10 cellular contexts compared by ENCODE assay signal in the genomic region with DNA sequence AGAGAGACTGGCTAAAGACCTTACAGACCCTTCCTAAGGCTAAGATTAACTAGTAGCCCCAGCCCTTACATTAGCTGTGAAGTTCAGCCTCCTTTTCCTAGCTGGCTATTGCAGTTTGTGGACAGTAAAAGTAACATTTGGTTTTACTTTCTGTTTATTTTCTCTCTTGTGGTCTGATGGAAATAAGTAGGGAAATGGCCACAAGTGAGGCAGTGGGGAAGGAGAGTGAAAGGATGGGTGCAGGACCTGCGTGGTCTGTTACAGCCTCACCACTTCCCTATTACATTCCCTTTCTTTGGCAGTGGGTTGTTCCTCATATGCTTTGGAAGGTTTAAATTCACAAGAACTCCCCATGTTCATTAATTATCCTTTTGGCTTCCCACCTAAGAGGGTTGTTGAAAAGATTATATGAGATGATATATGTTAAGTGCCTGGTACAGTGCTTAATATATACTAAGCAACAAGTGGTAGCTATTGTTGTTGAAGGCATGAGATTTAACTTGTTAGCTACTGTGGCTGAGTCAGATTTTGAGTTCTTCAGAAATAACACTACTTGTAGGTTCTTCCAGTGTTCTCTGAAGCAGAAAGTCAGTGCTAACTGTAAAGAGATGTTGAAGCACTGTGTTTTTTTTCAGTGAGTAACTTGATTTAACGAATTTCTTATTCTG.
DNase-seq lines count a peak whose midpoint lies in the region; ATAC-seq and TF ChIP-seq lines count a peak whose summit lies in the region.
"Had no signal": no experiment of that assay in that cellular context is flagged by ENCODE, and none has a peak within 500 bp of the region (broad histone marks: within the 10 kb centered on the region; RNA-seq: fewer than 3 reads in every experiment).

No MANE protein-coding gene starts in this region.

- BruUV-seq in IMR-90 (replicated peaks; lab: Mats Ljungman, UMichigan) = no TSS peak

- H4K91ac ChIP-seq in IMR-90 (ENCODE audit: insufficient read depth, low read depth, low read length) = peak overlapping the region; percentile 11; the same call in 1 of the 2 replicates

- peak overlapping the region; percentile 93 for H3K4me2 ChIP-seq in IMR-90 (ENCODE audit: low read depth, low read length)

- H3K79me1 ChIP-seq in IMR-90 (ENCODE audit: low read depth in 1 of 2, low read length in 2 of 2) = peaks cover 4 to 6% of the 10 kb centered on the region in 2 experiments; a peak in 2 of 4 replicates

- no peak overlapping the region for H3K27ac Mint-ChIP-seq in activated CD4-positive, alpha-beta memory T cell treated with anti-CD3 and anti-CD28 coated beads for 36 hours

- no peaks in the 10 kb centered on the region for H4K20me1 ChIP-seq in IMR-90 (ENCODE audit: insufficient read depth, low read length)

- dilution Hi-C loops in IMR-90 (cut with HindIII; ENCODE audit: low sequenced_read_pairs, unreplicated experiment) = no loop called here

- peak overlapping the region; percentile 81; the same call in 1 of the 2 replicates for H4K5ac ChIP-seq in IMR-90 (ENCODE audit: low read depth, low read length)

- peak overlapping the region; percentile 1 for H2BK5ac ChIP-seq in IMR-90 (ENCODE audit: low read depth, low read length, poor library complexity, severe bottlenecking)

- H2BK20ac ChIP-seq in IMR-90 (ENCODE audit: low read depth, low read length) = peak overlapping the region; percentile 21; the same call in 1 of the 2 replicates

- no peak overlapping the region for H2AFZ ChIP-seq in IMR-90 (replicated peaks; ENCODE audit: low read length, poor library complexity)

- H3K23ac ChIP-seq in IMR-90 (ENCODE audit: low read depth, low read length) = 0 out of 2 replicates have a peak overlapping the region, but pooled peaks have one; percentile 14

- peaks cover 6% of the 10 kb centered on the region for H3K4me1 Mint-ChIP-seq in activated CD4-positive, alpha-beta memory T cell treated with anti-CD3 and anti-CD28 coated beads for 36 hours (ENCODE audit: low read depth)

- peak overlapping the region; percentile 97 for H3K18ac ChIP-seq in IMR-90 (ENCODE audit: low read depth, low read length)

- H3K9ac ChIP-seq in IMR-90 (ENCODE audit: low read depth, low read length) = no peak overlapping the region

- CTCF ChIA-PET in IMR-90 (lab: Yijun Ruan, JAX) = no interaction called here
- CTCF ChIA-PET in activated CD4-positive, alpha-beta memory T cell treated with anti-CD3 and anti-CD28 coated beads for 36 hours (lab: Charles Lee) = interaction anchor here (0.6 to 3.8 kb wide), 5 partner anchors 9 to 205 kb away, joined by 3 to 18 read pairs (median 5); no protein-coding TSS in a partner anchor

- H4K8ac ChIP-seq in IMR-90 (ENCODE audit: low read depth in 2 of 2, low read length in 2 of 2) = peak overlapping the region in 1 of 2 experiments; percentile 57; a peak in 1 of 4 replicates

- intact Hi-C loops in IMR-90 (cut with micrococcal nuclease) = loop anchor here (5.0 kb wide), 1 partner anchor 77 kb away; no protein-coding TSS in a partner anchor
- intact Hi-C loops in activated CD4-positive, alpha-beta memory T cell treated with anti-CD3 and anti-CD28 coated beads for 36 hours (cut with micrococcal nuclease) = no loop called here

- ATAC-seq in GM21529 (IDR thresholded peaks at IDR 0.05; ENCODE audit: unreplicated experiment) = peak; percentile 65
- peak; percentile 46 for ATAC-seq in IMR-90 (ENCODE audit: low read depth)

- no peak for TF ChIP-seq POLR2A in IMR-90 (IDR thresholded peaks at IDR 0.05; ENCODE audit: low read depth, low read length)

- TF ChIP-seq RAD21 in IMR-90 (IDR thresholded peaks at IDR 0.05; ENCODE audit: low read length) = no peak

- H3K9me3 Mint-ChIP-seq in activated CD4-positive, alpha-beta memory T cell treated with anti-CD3 and anti-CD28 coated beads for 36 hours = no peaks in the 10 kb centered on the region

- no peak overlapping the region for H2AK9ac ChIP-seq in IMR-90 (replicated peaks; ENCODE audit: low read depth, low read length, poor library complexity)

- POLR2A ChIA-PET in IMR-90 (lab: Charles Lee; ENCODE audit: unreplicated experiment) = no interaction called here
- POLR2A ChIA-PET in activated CD4-positive, alpha-beta memory T cell treated with anti-CD3 and anti-CD28 coated beads for 36 hours (lab: Charles Lee) = no interaction called here

- H3K27ac ChIP-seq in IMR-90 (ENCODE audit: insufficient read depth, low read length) = no peak overlapping the region

- H2BK15ac ChIP-seq in IMR-90 (ENCODE audit: low read depth, low read length) = 0 out of 3 replicates have a peak overlapping the region, but pooled peaks have one; percentile 5

- peak overlapping the region; percentile 40; the same call in 1 of the 2 replicates for H2BK120ac ChIP-seq in IMR-90 (ENCODE audit: low read depth, low read length)

- H3K14ac ChIP-seq in IMR-90 (replicated peaks; ENCODE audit: low read depth, low read length) = no peak overlapping the region; the same call in 1 of the 2 replicates

- H3K27me3 Mint-ChIP-seq in activated CD4-positive, alpha-beta memory T cell treated with anti-CD3 and anti-CD28 coated beads for 36 hours = no peaks in the 10 kb centered on the region

- H3K9me3 ChIP-seq in IMR-90 (ENCODE audit: control insufficient read depth, insufficient read depth, low read length) = no peaks in the 10 kb centered on the region
- H3K9me3 ChIP-seq: BE2C had no signal

- peak overlapping the region; percentile 27; the same call in 1 of the 2 replicates for H3K4ac ChIP-seq in IMR-90 (ENCODE audit: low read depth, low read length)

- TF ChIP-seq CTCF in IMR-90 (conservative IDR thresholded peaks at IDR 0.05; ENCODE audit: low read depth, low read length) = no peak
- no peak for TF ChIP-seq CTCF in choroid plexus epithelial cell (conservative IDR thresholded peaks at IDR 0.05; ENCODE audit: low read depth, low read length)

- H2AK5ac ChIP-seq in IMR-90 (ENCODE audit: low read depth, low read length) = no peak overlapping the region

- WGBS in IMR-90 (ENCODE audit: extremely low coverage in 2 of 2, insufficient read length in 1 of 2), 2 experiments = no CpG with 5 or more reads among the region's 2 CpGs

- peaks cover 8% of the 10 kb centered on the region for H3K36me3 ChIP-seq in IMR-90 (ENCODE audit: control insufficient read depth, insufficient read depth, low read length)

- H3K4me1 ChIP-seq in IMR-90 (ENCODE audit: control insufficient read depth, insufficient read depth, low read length) = peaks cover 9% of the 10 kb centered on the region
- H3K4me1 ChIP-seq: BE2C had no signal

- peak; percentile 30 for DNase-seq in GDM1 (lab: John Stamatoyannopoulos, UW)
- DNase-seq in IMR-90 = peak; percentile 57
- DNase-seq in choroid plexus epithelial cell (ENCODE audit: low read depth) = peak; percentile 44
- DNase-seq in activated CD8-positive, alpha-beta memory T cell treated with anti-CD3 and anti-CD28 coated beads, Interleukin-2, amount 50 U/mL, for 48 hours = no peak
- no peak for DNase-seq in T1000 (lab: John Stamatoyannopoulos, UW)
- DNase-seq in NCI-H2227 (lab: John Stamatoyannopoulos, UW; ENCODE audit: unreplicated experiment) = no peak
- no peak for DNase-seq in activated CD4-positive, alpha-beta memory T cell treated with anti-CD3 and anti-CD28 coated beads for 36 hours
- DNase-seq: BE2C, NCI-H748 treated with DMSO at 0.1 percent for 48 hours had no signal

- no peak overlapping the region for H3K56ac ChIP-seq in IMR-90 (ENCODE audit: extremely low read depth, insufficient read depth, low read length)

- H3K36me3 Mint-ChIP-seq in activated CD4-positive, alpha-beta memory T cell treated with anti-CD3 and anti-CD28 coated beads for 36 hours = peaks cover 11% of the 10 kb centered on the region

- 0 out of 2 replicates have a peak, but pooled peaks cover 8% of the 10 kb centered on the region for H3K9me1 ChIP-seq in IMR-90 (ENCODE audit: insufficient read depth, low read length)

- in situ Hi-C loops in IMR-90 (cut with MboI; ENCODE audit: low sequenced_read_pairs) = no loop called here

- H3K4me3 Mint-ChIP-seq in activated CD4-positive, alpha-beta memory T cell treated with anti-CD3 and anti-CD28 coated beads for 36 hours = no peak overlapping the region

- H3K27me3 ChIP-seq in IMR-90 (ENCODE audit: control insufficient read depth, insufficient read depth, low read length) = no peaks in the 10 kb centered on the region
- H3K27me3 ChIP-seq: BE2C had no signal

- H3K4me3 ChIP-seq in IMR-90 (ENCODE audit: insufficient read depth, low read depth, low read length) (no peak overlapping the region), choroid plexus epithelial cell (ENCODE audit: low read depth, low read length) (no peak overlapping the region)

TF ChIP-seq in IMR-90, 13 proteins besides CTCF, POLR2A, EP300 and RAD21 (continues in another document):
- TF ChIP-seq NFE2L2 (IDR thresholded peaks at IDR 0.05; ENCODE audit: low read depth, low read length) (no peak), MAFK (IDR thresholded peaks at IDR 0.05; ENCODE audit: low read depth, low read length) (no peak), ELK1 (IDR thresholded peaks at IDR 0.05; ENCODE audit: borderline replicate concordance, low read depth, low read length) (no peak), USF2 (IDR thresholded peaks at IDR 0.05; ENCODE audit: low read depth, low read length) (no peak), RCOR1 (IDR thresholded peaks at IDR 0.05; ENCODE audit: insufficient replicate concordance, low read length) (no peak), MXI1 (IDR thresholded peaks at IDR 0.05; ENCODE audit: borderline replicate concordance, low read depth, low read length) (no peak), RFX5 (IDR thresholded peaks at IDR 0.05; ENCODE audit: low read depth, low read length) (no peak), MAZ (IDR thresholded peaks at IDR 0.05; ENCODE audit: borderline replicate concordance, low read depth, low read length) (no peak), BHLHE40 (IDR thresholded peaks at IDR 0.05; ENCODE audit: low read depth, low read length) (no peak), CEBPB (IDR thresholded peaks at IDR 0.05; ENCODE audit: low read depth, low read length) (no peak), FOS (IDR thresholded peaks at IDR 0.05; ENCODE audit: low read depth, low read length) (no peak)

Comparison
In these comparisons a context has a peak if more than half of its experiments do, and no peak if none do; other contexts are left out.
1. DNase-seq: peak in GDM1 (single experiment), IMR-90 (single experiment) and choroid plexus epithelial cell (single experiment); none in activated CD8-positive, alpha-beta memory T cell treated with anti-CD3 and anti-CD28 coated beads, Interleukin-2, amount 50 U/mL, for 48 hours (single experiment), T1000 (single experiment), NCI-H2227 (single experiment) and activated CD4-positive, alpha-beta memory T cell treated with anti-CD3 and anti-CD28 coated beads for 36 hours (single experiment).